ENCODE assay signal across 1 cellular context in the genomic region with DNA sequence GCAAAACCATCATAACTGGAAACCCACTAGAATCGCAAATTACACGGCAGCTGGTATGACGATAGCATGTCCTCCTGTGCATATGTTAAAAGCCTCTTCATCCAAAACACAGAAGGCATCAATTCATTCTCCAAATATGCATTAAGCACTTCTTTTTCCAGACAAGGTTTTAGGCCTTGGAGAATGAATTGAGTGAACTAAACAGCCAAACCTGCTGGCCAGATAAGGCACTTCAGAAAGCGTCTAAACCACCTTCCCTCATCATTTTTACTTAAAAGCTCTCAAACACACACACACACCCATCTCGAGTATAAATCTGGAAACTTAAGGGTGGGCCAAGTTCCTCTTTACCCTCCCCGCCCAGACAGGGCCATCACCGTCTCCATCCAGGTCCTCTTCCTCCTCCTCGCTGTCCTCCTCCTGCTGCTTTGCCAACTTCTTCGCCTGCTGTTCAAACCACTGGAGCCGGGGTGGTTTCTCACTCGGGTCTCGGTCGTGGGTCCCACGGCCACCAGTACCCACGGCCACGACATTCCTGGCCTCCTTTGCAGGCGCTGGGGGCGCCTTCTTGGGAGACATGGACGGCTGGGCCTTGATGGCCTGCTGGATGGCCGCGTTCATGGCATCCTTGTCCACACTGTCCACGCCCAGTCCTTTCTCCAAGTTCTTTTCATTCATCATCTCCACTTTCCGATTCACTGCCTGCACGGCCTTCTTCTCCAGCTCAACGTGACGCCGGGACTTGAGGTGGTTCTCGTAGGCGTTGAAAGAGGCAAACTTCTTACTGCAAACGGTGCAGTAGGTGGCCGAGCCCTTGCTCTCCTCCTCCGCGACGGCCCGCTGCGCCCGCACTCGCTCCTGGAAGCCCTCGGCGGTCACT.
TF ChIP-seq lines count a peak whose summit lies in the region.

No MANE protein-coding gene starts in this region.

TF ChIP-seq in HepG2, 621 proteins besides CTCF, POLR2A, EP300 and RAD21 (continued from another document and continues in another):
- TF ChIP-seq, protein P1, sequence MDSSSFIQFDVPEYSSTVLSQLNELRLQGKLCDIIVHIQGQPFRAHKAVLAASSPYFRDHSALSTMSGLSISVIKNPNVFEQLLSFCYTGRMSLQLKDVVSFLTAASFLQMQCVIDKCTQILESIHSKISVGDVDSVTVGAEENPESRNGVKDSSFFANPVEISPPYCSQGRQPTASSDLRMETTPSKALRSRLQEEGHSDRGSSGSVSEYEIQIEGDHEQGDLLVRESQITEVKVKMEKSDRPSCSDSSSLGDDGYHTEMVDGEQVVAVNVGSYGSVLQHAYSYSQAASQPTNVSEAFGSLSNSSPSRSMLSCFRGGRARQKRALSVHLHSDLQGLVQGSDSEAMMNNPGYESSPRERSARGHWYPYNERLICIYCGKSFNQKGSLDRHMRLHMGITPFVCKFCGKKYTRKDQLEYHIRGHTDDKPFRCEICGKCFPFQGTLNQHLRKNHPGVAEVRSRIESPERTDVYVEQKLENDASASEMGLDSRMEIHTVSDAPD (CRISPR knock-in tag; IDR thresholded peaks at IDR 0.05): no peak
- no peak for TF ChIP-seq JUN (CRISPR knock-in tag; IDR thresholded peaks at IDR 0.05)
- TF ChIP-seq, protein P2, sequence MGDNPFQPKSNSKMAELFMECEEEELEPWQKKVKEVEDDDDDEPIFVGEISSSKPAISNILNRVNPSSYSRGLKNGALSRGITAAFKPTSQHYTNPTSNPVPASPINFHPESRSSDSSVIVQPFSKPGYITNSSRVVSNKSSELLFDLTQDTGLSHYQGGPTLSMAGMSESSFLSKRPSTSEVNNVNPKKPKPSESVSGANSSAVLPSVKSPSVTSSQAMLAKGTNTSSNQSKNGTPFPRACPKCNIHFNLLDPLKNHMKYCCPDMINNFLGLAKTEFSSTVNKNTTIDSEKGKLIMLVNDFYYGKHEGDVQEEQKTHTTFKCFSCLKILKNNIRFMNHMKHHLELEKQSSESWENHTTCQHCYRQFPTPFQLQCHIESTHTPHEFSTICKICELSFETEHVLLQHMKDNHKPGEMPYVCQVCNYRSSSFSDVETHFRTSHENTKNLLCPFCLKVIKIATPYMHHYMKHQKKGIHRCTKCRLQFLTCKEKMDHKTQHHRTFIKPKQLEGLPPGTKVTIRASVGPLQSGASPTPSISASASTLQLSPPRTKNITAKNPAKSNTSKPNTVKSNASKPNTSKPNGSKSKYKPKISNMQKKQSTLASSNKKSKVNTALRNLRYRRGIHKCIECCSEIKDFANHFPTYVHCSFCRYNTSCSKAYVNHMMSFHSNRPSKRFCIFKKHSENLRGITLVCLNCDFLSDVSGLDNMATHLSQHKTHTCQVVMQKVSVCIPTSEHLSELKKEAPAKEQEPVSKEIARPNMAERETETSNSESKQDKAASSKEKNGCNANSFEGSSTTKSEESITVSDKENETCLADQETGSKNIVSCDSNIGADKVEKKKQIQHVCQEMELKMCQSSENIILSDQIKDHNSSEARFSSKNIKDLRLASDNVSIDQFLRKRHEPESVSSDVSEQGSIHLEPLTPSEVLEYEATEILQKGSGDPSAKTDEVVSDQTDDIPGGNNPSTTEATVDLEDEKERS (CRISPR knock-in tag; IDR thresholded peaks at IDR 0.05): no peak
- TF ChIP-seq, protein P3, sequence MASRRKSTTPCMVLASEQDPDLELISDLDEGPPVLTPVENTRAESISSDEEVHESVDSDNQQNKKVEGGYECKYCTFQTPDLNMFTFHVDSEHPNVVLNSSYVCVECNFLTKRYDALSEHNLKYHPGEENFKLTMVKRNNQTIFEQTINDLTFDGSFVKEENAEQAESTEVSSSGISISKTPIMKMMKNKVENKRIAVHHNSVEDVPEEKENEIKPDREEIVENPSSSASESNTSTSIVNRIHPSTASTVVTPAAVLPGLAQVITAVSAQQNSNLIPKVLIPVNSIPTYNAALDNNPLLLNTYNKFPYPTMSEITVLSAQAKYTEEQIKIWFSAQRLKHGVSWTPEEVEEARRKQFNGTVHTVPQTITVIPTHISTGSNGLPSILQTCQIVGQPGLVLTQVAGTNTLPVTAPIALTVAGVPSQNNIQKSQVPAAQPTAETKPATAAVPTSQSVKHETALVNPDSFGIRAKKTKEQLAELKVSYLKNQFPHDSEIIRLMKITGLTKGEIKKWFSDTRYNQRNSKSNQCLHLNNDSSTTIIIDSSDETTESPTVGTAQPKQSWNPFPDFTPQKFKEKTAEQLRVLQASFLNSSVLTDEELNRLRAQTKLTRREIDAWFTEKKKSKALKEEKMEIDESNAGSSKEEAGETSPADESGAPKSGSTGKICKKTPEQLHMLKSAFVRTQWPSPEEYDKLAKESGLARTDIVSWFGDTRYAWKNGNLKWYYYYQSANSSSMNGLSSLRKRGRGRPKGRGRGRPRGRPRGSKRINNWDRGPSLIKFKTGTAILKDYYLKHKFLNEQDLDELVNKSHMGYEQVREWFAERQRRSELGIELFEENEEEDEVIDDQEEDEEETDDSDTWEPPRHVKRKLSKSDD (CRISPR knock-in tag; IDR thresholded peaks at IDR 0.05; ENCODE audit: low read depth): no peak
- TF ChIP-seq, protein P4, sequence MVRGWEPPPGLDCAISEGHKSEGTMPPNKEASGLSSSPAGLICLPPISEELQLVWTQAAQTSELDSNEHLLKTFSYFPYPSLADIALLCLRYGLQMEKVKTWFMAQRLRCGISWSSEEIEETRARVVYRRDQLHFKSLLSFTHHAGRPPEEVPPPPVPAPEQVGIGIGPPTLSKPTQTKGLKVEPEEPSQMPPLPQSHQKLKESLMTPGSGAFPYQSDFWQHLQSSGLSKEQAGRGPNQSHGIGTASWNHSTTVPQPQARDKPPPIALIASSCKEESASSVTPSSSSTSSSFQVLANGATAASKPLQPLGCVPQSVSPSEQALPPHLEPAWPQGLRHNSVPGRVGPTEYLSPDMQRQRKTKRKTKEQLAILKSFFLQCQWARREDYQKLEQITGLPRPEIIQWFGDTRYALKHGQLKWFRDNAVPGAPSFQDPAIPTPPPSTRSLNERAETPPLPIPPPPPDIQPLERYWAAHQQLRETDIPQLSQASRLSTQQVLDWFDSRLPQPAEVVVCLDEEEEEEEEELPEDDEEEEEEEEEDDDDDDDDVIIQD (CRISPR knock-in tag; IDR thresholded peaks at IDR 0.05; ENCODE audit: low read depth): no peak
- peak; percentile 58; the same call in 1 of the 2 replicates for TF ChIP-seq ZC3H13 (CRISPR knock-in tag; IDR thresholded peaks at IDR 0.05)
- no peak for TF ChIP-seq ZNF329 (CRISPR knock-in tag; IDR thresholded peaks at IDR 0.05; ENCODE audit: low read depth)
- TF ChIP-seq ZFP37 (CRISPR knock-in tag; IDR thresholded peaks at IDR 0.05; ENCODE audit: borderline replicate concordance): peak; percentile 4; the same call in 1 of the 2 replicates
- no peak for TF ChIP-seq GFI1 (CRISPR knock-in tag; IDR thresholded peaks at IDR 0.05; ENCODE audit: borderline replicate concordance)
- TF ChIP-seq, protein P5, sequence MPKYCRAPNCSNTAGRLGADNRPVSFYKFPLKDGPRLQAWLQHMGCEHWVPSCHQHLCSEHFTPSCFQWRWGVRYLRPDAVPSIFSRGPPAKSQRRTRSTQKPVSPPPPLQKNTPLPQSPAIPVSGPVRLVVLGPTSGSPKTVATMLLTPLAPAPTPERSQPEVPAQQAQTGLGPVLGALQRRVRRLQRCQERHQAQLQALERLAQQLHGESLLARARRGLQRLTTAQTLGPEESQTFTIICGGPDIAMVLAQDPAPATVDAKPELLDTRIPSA (CRISPR knock-in tag; IDR thresholded peaks at IDR 0.05; ENCODE audit: borderline replicate concordance): no peak
- TF ChIP-seq, protein P6, sequence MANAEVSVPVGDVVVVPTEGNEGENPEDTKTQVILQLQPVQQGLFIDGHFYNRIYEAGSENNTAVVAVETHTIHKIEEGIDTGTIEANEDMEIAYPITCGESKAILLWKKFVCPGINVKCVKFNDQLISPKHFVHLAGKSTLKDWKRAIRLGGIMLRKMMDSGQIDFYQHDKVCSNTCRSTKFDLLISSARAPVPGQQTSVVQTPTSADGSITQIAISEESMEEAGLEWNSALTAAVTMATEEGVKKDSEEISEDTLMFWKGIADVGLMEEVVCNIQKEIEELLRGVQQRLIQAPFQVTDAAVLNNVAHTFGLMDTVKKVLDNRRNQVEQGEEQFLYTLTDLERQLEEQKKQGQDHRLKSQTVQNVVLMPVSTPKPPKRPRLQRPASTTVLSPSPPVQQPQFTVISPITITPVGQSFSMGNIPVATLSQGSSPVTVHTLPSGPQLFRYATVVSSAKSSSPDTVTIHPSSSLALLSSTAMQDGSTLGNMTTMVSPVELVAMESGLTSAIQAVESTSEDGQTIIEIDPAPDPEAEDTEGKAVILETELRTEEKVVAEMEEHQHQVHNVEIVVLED (CRISPR knock-in tag; IDR thresholded peaks at IDR 0.05; ENCODE audit: borderline replicate concordance): no peak
- TF ChIP-seq, protein P7, sequence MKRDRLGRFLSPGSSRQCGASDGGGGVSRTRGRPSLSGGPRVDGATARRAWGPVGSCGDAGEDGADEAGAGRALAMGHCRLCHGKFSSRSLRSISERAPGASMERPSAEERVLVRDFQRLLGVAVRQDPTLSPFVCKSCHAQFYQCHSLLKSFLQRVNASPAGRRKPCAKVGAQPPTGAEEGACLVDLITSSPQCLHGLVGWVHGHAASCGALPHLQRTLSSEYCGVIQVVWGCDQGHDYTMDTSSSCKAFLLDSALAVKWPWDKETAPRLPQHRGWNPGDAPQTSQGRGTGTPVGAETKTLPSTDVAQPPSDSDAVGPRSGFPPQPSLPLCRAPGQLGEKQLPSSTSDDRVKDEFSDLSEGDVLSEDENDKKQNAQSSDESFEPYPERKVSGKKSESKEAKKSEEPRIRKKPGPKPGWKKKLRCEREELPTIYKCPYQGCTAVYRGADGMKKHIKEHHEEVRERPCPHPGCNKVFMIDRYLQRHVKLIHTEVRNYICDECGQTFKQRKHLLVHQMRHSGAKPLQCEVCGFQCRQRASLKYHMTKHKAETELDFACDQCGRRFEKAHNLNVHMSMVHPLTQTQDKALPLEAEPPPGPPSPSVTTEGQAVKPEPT (CRISPR knock-in tag; IDR thresholded peaks at IDR 0.05; ENCODE audit: low read depth): no peak
- TF ChIP-seq, protein P8, sequence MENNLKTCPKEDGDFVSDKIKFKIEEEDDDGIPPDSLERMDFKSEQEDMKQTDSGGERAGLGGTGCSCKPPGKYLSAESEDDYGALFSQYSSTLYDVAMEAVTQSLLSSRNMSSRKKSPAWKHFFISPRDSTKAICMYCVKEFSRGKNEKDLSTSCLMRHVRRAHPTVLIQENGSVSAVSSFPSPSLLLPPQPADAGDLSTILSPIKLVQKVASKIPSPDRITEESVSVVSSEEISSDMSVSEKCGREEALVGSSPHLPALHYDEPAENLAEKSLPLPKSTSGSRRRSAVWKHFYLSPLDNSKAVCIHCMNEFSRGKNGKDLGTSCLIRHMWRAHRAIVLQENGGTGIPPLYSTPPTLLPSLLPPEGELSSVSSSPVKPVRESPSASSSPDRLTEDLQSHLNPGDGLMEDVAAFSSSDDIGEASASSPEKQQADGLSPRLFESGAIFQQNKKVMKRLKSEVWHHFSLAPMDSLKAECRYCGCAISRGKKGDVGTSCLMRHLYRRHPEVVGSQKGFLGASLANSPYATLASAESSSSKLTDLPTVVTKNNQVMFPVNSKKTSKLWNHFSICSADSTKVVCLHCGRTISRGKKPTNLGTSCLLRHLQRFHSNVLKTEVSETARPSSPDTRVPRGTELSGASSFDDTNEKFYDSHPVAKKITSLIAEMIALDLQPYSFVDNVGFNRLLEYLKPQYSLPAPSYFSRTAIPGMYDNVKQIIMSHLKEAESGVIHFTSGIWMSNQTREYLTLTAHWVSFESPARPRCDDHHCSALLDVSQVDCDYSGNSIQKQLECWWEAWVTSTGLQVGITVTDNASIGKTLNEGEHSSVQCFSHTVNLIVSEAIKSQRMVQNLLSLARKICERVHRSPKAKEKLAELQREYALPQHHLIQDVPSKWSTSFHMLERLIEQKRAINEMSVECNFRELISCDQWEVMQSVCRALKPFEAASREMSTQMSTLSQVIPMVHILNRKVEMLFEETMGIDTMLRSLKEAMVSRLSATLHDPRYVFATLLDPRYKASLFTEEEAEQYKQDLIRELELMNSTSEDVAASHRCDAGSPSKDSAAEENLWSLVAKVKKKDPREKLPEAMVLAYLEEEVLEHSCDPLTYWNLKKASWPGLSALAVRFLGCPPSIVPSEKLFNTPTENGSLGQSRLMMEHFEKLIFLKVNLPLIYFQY (CRISPR knock-in tag; IDR thresholded peaks at IDR 0.05; ENCODE audit: borderline replicate concordance): no peak
- TF ChIP-seq ZNF792 (CRISPR knock-in tag; IDR thresholded peaks at IDR 0.05): no peak
- TF ChIP-seq, protein P9, sequence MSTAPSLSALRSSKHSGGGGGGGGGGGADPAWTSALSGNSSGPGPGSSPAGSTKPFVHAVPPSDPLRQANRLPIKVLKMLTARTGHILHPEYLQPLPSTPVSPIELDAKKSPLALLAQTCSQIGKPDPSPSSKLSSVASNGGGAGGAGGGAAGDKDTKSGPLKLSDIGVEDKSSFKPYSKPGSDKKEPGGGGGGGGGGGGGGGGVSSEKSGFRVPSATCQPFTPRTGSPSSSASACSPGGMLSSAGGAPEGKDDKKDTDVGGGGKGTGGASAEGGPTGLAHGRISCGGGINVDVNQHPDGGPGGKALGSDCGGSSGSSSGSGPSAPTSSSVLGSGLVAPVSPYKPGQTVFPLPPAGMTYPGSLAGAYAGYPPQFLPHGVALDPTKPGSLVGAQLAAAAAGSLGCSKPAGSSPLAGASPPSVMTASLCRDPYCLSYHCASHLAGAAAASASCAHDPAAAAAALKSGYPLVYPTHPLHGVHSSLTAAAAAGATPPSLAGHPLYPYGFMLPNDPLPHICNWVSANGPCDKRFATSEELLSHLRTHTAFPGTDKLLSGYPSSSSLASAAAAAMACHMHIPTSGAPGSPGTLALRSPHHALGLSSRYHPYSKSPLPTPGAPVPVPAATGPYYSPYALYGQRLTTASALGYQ (CRISPR knock-in tag; IDR thresholded peaks at IDR 0.05): no peak
- TF ChIP-seq, protein P10, sequence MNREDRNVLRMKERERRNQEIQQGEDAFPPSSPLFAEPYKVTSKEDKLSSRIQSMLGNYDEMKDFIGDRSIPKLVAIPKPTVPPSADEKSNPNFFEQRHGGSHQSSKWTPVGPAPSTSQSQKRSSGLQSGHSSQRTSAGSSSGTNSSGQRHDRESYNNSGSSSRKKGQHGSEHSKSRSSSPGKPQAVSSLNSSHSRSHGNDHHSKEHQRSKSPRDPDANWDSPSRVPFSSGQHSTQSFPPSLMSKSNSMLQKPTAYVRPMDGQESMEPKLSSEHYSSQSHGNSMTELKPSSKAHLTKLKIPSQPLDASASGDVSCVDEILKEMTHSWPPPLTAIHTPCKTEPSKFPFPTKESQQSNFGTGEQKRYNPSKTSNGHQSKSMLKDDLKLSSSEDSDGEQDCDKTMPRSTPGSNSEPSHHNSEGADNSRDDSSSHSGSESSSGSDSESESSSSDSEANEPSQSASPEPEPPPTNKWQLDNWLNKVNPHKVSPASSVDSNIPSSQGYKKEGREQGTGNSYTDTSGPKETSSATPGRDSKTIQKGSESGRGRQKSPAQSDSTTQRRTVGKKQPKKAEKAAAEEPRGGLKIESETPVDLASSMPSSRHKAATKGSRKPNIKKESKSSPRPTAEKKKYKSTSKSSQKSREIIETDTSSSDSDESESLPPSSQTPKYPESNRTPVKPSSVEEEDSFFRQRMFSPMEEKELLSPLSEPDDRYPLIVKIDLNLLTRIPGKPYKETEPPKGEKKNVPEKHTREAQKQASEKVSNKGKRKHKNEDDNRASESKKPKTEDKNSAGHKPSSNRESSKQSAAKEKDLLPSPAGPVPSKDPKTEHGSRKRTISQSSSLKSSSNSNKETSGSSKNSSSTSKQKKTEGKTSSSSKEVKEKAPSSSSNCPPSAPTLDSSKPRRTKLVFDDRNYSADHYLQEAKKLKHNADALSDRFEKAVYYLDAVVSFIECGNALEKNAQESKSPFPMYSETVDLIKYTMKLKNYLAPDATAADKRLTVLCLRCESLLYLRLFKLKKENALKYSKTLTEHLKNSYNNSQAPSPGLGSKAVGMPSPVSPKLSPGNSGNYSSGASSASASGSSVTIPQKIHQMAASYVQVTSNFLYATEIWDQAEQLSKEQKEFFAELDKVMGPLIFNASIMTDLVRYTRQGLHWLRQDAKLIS (CRISPR knock-in tag; IDR thresholded peaks at IDR 0.05): no peak
- TF ChIP-seq ZNF891 (CRISPR knock-in tag; IDR thresholded peaks at IDR 0.05): 0 out of 2 replicates have a peak, but pooled peaks have one; percentile 16
- no peak for TF ChIP-seq TCF7L2 (IDR thresholded peaks at IDR 0.05; ENCODE audit: low read depth, low read length)
- TF ChIP-seq ZNF101 (CRISPR knock-in tag; IDR thresholded peaks at IDR 0.05; ENCODE audit: borderline replicate concordance, low read depth): 0 out of 2 replicates have a peak, but pooled peaks have one; percentile 70
- 0 out of 2 replicates have a peak, but pooled peaks have one; percentile 63 for TF ChIP-seq MTA1 (CRISPR knock-in tag; IDR thresholded peaks at IDR 0.05; ENCODE audit: borderline replicate concordance)
